2 cellular contexts compared by ENCODE assay signal in the genomic region with DNA sequence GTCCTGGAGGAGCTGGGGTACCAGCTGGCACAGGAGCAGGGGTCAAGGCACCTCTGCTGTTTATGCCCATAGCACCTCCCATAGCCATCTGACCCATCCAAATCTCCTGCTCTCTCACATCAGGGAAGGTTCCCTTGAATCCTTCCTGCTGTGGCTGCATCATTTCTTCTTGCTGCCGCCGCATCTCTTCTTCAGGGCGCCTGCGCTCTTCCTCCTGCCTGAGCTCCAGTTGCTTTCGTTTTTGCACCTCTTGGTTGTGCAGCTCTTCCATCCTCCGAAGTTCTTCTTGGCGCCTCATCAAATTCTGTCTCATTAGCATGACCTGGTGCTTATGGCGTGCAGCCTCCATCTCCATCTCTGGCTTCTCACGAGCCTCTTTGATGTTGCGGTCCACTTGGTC.
TF ChIP-seq lines count a peak whose summit lies in the region.

No MANE protein-coding gene starts in this region.

TF ChIP-seq in HepG2, 621 proteins besides CTCF, POLR2A, EP300 and RAD21:
- TF ChIP-seq PRDM15 (CRISPR knock-in tag; IDR thresholded peaks at IDR 0.05) (no peak), XBP1 (CRISPR knock-in tag; IDR thresholded peaks at IDR 0.05) (no peak), HOXA7 (CRISPR knock-in tag; IDR thresholded peaks at IDR 0.05) (0 out of 2 replicates have a peak, but pooled peaks have one; percentile 44)

TF ChIP-seq in K562, 482 proteins besides CTCF, POLR2A, EP300 and RAD21:
- TF ChIP-seq SRF (CRISPR knock-in tag; IDR thresholded peaks at IDR 0.05) (no peak), CTBP1 (IDR thresholded peaks at IDR 0.05; ENCODE audit: borderline replicate concordance) (peak; percentile 65; the same call in 1 of the 2 replicates), ZNF311 (CRISPR knock-in tag; IDR thresholded peaks at IDR 0.05) (no peak), TCF3 (CRISPR knock-in tag; IDR thresholded peaks at IDR 0.05) (no peak), ZNF24 (IDR thresholded peaks at IDR 0.05) (peak; percentile 89), ZBTB7A (IDR thresholded peaks at IDR 0.05; ENCODE audit: borderline replicate concordance, control insufficient read depth, low read depth, low read length) (no peak), NFE2L1 (tag; IDR thresholded peaks at IDR 0.05; ENCODE audit: borderline replicate concordance, low read depth) (no peak), ARNT (IDR thresholded peaks at IDR 0.05) (no peak), FOS (IDR thresholded peaks at IDR 0.05; ENCODE audit: extremely low read depth, insufficient read length) (no peak), ATF6 (CRISPR knock-in tag; IDR thresholded peaks at IDR 0.05) (no peak), CCNT2 (IDR thresholded peaks at IDR 0.05; ENCODE audit: borderline replicate concordance, extremely low read depth, insufficient read length, low read depth, low read length) (no peak), ZBTB33 (CRISPR knock-in tag; IDR thresholded peaks at IDR 0.05) (peak; percentile 79), CREB5 (CRISPR knock-in tag; IDR thresholded peaks at IDR 0.05) (no peak), RBFOX2 (IDR thresholded peaks at IDR 0.05; ENCODE audit: low read depth, low read length) (no peak)
TF ChIP-seq in K562: peak in this region for 3.
